ENCODE assay signal across 1 cellular context in the genomic region with DNA sequence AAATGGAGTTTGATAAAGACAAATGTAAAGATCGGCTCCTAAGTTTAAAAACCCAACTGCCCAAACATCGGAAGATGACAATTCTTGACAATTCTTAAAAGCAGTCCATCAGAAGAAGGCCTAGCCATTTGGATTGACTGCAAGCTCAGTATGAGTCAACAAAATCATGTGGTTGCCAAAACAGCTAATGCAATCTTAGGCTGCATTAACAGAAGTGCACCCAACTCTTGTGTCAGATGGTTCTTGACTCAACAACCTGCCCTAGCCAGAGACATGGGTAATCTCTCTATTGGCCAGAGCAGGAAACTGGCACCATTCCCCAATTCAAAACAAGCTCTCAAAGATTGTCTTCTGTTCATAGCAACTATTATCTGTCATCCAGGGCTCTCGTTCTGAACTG.
A peak's percentile ranks its signal among the peaks of the same experiment; 100 is the strongest.
TF ChIP-seq lines count a peak whose summit lies in the region.

No MANE protein-coding gene starts in this region.

TF ChIP-seq in SK-N-SH, 30 proteins besides CTCF, POLR2A, EP300 and RAD21 (continued from another document):
- TF ChIP-seq POLR2AphosphoS5 (IDR thresholded peaks at IDR 0.05; ENCODE audit: low read depth, low read length) (no peak), SIN3A (IDR thresholded peaks at IDR 0.05; ENCODE audit: borderline replicate concordance, low read depth, low read length) (no peak), CHD2 (IDR thresholded peaks at IDR 0.05; ENCODE audit: low read length, partially characterized antibody) (no peak), GATA2 (CRISPR knock-in tag; IDR thresholded peaks at IDR 0.05) (no peak), RFX5 (IDR thresholded peaks at IDR 0.05; ENCODE audit: low read length) (no peak), JUND (IDR thresholded peaks at IDR 0.05) (0 out of 2 replicates have a peak, but pooled peaks have one; percentile 22), NRF1 (IDR thresholded peaks at IDR 0.05; ENCODE audit: low read depth, low read length) (no peak), RXRA (IDR thresholded peaks at IDR 0.05; ENCODE audit: borderline replicate concordance, low read depth) (no peak), GABPA (IDR thresholded peaks at IDR 0.05; ENCODE audit: low read depth) (no peak), TCF12 (IDR thresholded peaks at IDR 0.05) (peak; percentile 35; the same call in 1 of the 2 replicates), FOXJ3 (CRISPR knock-in tag; IDR thresholded peaks at IDR 0.05) (no peak), EZH2phosphoT487 (IDR thresholded peaks at IDR 0.05; ENCODE audit: borderline replicate concordance, low read depth) (no peak)
- TF ChIP-seq, protein P1, sequence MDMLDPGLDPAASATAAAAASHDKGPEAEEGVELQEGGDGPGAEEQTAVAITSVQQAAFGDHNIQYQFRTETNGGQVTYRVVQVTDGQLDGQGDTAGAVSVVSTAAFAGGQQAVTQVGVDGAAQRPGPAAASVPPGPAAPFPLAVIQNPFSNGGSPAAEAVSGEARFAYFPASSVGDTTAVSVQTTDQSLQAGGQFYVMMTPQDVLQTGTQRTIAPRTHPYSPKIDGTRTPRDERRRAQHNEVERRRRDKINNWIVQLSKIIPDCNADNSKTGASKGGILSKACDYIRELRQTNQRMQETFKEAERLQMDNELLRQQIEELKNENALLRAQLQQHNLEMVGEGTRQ (IDR thresholded peaks at IDR 0.05; ENCODE audit: borderline replicate concordance, low read depth, low read length) = no peak
- TF ChIP-seq, protein P2, sequence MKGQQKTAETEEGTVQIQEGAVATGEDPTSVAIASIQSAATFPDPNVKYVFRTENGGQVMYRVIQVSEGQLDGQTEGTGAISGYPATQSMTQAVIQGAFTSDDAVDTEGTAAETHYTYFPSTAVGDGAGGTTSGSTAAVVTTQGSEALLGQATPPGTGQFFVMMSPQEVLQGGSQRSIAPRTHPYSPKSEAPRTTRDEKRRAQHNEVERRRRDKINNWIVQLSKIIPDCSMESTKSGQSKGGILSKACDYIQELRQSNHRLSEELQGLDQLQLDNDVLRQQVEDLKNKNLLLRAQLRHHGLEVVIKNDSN (IDR thresholded peaks at IDR 0.05; ENCODE audit: borderline replicate concordance, low read depth) = no peak
- TF ChIP-seq, protein P3, sequence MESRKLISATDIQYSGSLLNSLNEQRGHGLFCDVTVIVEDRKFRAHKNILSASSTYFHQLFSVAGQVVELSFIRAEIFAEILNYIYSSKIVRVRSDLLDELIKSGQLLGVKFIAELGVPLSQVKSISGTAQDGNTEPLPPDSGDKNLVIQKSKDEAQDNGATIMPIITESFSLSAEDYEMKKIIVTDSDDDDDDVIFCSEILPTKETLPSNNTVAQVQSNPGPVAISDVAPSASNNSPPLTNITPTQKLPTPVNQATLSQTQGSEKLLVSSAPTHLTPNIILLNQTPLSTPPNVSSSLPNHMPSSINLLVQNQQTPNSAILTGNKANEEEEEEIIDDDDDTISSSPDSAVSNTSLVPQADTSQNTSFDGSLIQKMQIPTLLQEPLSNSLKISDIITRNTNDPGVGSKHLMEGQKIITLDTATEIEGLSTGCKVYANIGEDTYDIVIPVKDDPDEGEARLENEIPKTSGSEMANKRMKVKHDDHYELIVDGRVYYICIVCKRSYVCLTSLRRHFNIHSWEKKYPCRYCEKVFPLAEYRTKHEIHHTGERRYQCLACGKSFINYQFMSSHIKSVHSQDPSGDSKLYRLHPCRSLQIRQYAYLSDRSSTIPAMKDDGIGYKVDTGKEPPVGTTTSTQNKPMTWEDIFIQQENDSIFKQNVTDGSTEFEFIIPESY (IDR thresholded peaks at IDR 0.05; ENCODE audit: borderline replicate concordance, low read depth) = no peak
- TF ChIP-seq, protein P4, sequence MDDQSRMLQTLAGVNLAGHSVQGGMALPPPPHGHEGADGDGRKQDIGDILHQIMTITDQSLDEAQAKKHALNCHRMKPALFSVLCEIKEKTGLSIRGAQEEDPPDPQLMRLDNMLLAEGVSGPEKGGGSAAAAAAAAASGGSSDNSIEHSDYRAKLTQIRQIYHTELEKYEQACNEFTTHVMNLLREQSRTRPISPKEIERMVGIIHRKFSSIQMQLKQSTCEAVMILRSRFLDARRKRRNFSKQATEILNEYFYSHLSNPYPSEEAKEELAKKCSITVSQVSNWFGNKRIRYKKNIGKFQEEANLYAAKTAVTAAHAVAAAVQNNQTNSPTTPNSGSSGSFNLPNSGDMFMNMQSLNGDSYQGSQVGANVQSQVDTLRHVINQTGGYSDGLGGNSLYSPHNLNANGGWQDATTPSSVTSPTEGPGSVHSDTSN (IDR thresholded peaks at IDR 0.05) = peak; percentile 53
- TF ChIP-seq, protein P5, sequence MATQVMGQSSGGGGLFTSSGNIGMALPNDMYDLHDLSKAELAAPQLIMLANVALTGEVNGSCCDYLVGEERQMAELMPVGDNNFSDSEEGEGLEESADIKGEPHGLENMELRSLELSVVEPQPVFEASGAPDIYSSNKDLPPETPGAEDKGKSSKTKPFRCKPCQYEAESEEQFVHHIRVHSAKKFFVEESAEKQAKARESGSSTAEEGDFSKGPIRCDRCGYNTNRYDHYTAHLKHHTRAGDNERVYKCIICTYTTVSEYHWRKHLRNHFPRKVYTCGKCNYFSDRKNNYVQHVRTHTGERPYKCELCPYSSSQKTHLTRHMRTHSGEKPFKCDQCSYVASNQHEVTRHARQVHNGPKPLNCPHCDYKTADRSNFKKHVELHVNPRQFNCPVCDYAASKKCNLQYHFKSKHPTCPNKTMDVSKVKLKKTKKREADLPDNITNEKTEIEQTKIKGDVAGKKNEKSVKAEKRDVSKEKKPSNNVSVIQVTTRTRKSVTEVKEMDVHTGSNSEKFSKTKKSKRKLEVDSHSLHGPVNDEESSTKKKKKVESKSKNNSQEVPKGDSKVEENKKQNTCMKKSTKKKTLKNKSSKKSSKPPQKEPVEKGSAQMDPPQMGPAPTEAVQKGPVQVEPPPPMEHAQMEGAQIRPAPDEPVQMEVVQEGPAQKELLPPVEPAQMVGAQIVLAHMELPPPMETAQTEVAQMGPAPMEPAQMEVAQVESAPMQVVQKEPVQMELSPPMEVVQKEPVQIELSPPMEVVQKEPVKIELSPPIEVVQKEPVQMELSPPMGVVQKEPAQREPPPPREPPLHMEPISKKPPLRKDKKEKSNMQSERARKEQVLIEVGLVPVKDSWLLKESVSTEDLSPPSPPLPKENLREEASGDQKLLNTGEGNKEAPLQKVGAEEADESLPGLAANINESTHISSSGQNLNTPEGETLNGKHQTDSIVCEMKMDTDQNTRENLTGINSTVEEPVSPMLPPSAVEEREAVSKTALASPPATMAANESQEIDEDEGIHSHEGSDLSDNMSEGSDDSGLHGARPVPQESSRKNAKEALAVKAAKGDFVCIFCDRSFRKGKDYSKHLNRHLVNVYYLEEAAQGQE (IDR thresholded peaks at IDR 0.05; ENCODE audit: low read depth, low read length) = no peak
- TF ChIP-seq, protein P6, sequence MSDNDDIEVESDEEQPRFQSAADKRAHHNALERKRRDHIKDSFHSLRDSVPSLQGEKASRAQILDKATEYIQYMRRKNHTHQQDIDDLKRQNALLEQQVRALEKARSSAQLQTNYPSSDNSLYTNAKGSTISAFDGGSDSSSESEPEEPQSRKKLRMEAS (IDR thresholded peaks at IDR 0.05; ENCODE audit: low read depth) = 0 out of 2 replicates have a peak, but pooled peaks have one; percentile 51
